8 cellular contexts compared by ENCODE assay signal in genomic region chr5:38809388-38810359, GRCh38. TPM values are rescaled to one million over a fixed set of nuclear protein-coding genes. Genes with fewer than 3 reads are reported as not detected.
A peak's percentile ranks its signal among the peaks of the same experiment; 100 is the strongest.
DNase-seq lines count a peak whose midpoint lies in the region; TF ChIP-seq lines count a peak whose summit lies in the region.

No MANE protein-coding gene starts in this region.

- H3K27me3 ChIP-seq in neuron (ENCODE audit: insufficient read depth, low read length) (no peaks in the 10 kb centered on the region), tibial artery (no peaks in the 10 kb centered on the region)

- peak overlapping the region; percentile 46 for H2AFZ ChIP-seq in neuron (ENCODE audit: low read depth, low read length)

- H3K4me3 ChIP-seq in fibroblast of villous mesenchyme (ENCODE audit: low read depth, low read length) (no peak overlapping the region), neuron (ENCODE audit: low read length) (no peak overlapping the region), tibial artery (no peak overlapping the region)

- TF ChIP-seq CTCF in fibroblast of villous mesenchyme (IDR thresholded peaks at IDR 0.05; ENCODE audit: insufficient read depth, low read depth, low read length) (peak; percentile 81), tibial artery (IDR thresholded peaks at IDR 0.05) (peak; percentile 83 to 91)

- peak overlapping the region in 1 of 2 donors; percentile 24 for H3K27ac ChIP-seq in tibial artery

- peaks cover 9% of the 10 kb centered on the region for H3K4me1 ChIP-seq in neuron (ENCODE audit: insufficient read depth, low read length)
- H3K4me1 ChIP-seq in tibial artery = peaks cover 0 to 26% (median 11%) of the 10 kb centered on the region in 4 donors

- DNase-seq in activated CD8-positive, alpha-beta memory T cell treated with anti-CD3 and anti-CD28 coated beads for 24 hours = peak; percentile 67
- no peak for DNase-seq in activated CD8-positive, alpha-beta memory T cell treated with anti-CD3 and anti-CD28 coated beads, Interleukin-2, amount 50 U/mL, for 4 hours
- peak; percentile 83 for DNase-seq in HuH-7.5 (ENCODE audit: low spot score)
- peak; percentile 72 to 77 for DNase-seq in NOMO-1 (lab: John Stamatoyannopoulos, UW; ENCODE audit: unreplicated experiment in 2 of 2)
- DNase-seq in activated T-cell treated with anti-CD3 and anti-CD28 coated beads, Interleukin-2, amount 50 U/mL, for 1 hour = peak; percentile 26
- peak; percentile 97 for DNase-seq in fibroblast of villous mesenchyme (ENCODE audit: low read depth)
- DNase-seq in tibial artery = peak; percentile 89

- H3K36me3 ChIP-seq in neuron (ENCODE audit: insufficient read depth, low read length) = no peaks in the 10 kb centered on the region
- H3K36me3 ChIP-seq in tibial artery = no peaks in the 10 kb centered on the region

- intact Hi-C loops in tibial artery (cut with DNase I; ENCODE audit: low total_unique reads) = loop anchor here (5.0 to 10.0 kb wide), 3 partner anchors 135 to 422 kb away; no protein-coding TSS in a partner anchor

- H3K9me3 ChIP-seq in neuron (ENCODE audit: low read length) (no peaks in the 10 kb centered on the region), tibial artery (no peaks in the 10 kb centered on the region)

RNA-seq across cellular contexts. Expression of gene OSMR, which starts 36.1 kb away (rescaled TPM):
- total RNA-seq in fibroblast of villous mesenchyme = 89.2 and 114 TPM in 2 replicates
